19 cellular contexts compared by ENCODE assay signal in the genomic region with DNA sequence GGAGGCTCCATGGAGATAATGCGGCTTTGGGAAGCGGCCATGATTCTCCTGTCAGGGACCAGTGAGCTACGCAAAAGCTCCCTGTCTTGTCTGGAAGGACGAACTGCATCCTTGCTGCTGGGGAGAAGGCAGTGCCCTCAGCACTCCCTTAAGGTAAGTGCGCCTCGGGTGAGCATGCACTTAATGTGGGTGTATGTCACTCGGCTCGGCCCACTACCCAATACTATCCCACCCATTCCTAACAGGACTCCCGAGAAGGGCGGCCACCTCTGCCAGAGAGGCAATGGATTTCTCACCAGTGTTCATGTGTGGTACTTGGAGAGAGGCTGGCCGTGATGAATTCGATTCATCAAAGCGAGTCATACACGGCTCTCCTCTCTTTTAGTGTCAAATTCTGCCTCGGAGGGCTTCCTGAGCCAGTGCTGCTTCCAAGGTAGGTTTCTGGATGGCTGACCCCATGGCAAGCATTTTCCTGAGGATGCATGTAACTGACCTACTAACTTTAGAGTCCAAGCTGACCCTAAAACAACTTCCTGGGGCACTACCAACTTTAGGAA.
"Had no signal": no experiment of that assay in that cellular context is flagged by ENCODE, and none has a peak within 500 bp of the region (broad histone marks: within the 10 kb centered on the region; RNA-seq: fewer than 3 reads in every experiment).

No MANE protein-coding gene starts in this region.

- ATAC-seq: foreskin keratinocyte, left colon had no signal

- H3K27ac Mint-ChIP-seq: naive B cell, nephron had no signal

- H3K4me3 ChIP-seq: colonic mucosa, esophagus squamous epithelium, hepatocyte, sigmoid colon, skin epidermis, stomach, thoracic aorta, transverse colon had no signal

- H3K9me3 ChIP-seq: colonic mucosa, esophagus squamous epithelium, sigmoid colon, thoracic aorta, transverse colon had no signal

- H3K36me3 ChIP-seq: colonic mucosa, esophagus squamous epithelium, sigmoid colon, thoracic aorta, transverse colon had no signal

- H3K4me1 ChIP-seq: colonic mucosa, esophagus squamous epithelium, parathyroid adenoma, sigmoid colon, stomach, transverse colon had no signal

- H3K4me1 Mint-ChIP-seq: naive B cell, nephron had no signal

- H3K27ac ChIP-seq: colonic mucosa, esophagus squamous epithelium, foreskin keratinocyte, hepatocyte, parathyroid adenoma, sigmoid colon, skin epidermis, stomach, thoracic aorta, transverse colon had no signal

- H3K4me3 Mint-ChIP-seq: naive B cell, nephron had no signal

- DNase-seq: colonic mucosa; dermis blood vessel endothelial cell; esophagus squamous epithelium; foreskin keratinocyte; left colon; mesendoderm; naive B cell; occipital lobe; sigmoid colon; stimulated activated CD4-positive, alpha-beta T cell treated with anti-CD3 and anti-CD28 coated beads, Interleukin-12 subunit alpha, Interleukin-12 subunit beta, amount 100 ng/mL, for 4 hours; stimulated activated naive CD4-positive, alpha-beta T cell; stomach; substantia nigra; transverse colon had no signal

- H3K36me3 Mint-ChIP-seq: naive B cell had no signal

- H3K27me3 ChIP-seq: colonic mucosa, esophagus squamous epithelium, foreskin keratinocyte, hepatocyte, sigmoid colon, stomach, transverse colon had no signal
